ENCODE assay signal across 1 cellular context in the genomic region with DNA sequence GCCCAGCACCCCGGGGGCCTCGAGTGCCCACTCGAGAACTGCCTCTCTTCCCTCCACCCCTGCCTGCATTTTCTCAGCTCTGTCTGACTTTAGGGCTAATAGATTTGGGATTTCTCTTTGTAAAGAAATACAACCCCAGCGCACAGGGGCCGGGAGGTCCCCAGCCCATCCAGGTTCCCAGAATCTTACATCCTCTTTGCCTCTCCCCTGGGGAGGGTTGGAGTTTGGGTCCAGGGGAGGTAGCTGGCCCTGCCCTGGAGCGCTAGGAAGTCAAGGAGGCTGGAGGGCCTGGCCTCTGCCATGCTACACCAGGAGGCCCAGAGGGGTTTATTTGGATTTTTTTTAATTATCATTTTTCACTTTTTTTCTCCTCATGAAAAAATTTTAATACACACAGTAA.
TF ChIP-seq lines count a peak whose summit lies in the region.

No MANE protein-coding gene starts in this region.

TF ChIP-seq in SK-N-SH, 30 proteins besides CTCF, POLR2A, EP300 and RAD21 (continued from another document):
- TF ChIP-seq, protein P1, sequence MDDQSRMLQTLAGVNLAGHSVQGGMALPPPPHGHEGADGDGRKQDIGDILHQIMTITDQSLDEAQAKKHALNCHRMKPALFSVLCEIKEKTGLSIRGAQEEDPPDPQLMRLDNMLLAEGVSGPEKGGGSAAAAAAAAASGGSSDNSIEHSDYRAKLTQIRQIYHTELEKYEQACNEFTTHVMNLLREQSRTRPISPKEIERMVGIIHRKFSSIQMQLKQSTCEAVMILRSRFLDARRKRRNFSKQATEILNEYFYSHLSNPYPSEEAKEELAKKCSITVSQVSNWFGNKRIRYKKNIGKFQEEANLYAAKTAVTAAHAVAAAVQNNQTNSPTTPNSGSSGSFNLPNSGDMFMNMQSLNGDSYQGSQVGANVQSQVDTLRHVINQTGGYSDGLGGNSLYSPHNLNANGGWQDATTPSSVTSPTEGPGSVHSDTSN (IDR thresholded peaks at IDR 0.05): no peak
- TF ChIP-seq, protein P2, sequence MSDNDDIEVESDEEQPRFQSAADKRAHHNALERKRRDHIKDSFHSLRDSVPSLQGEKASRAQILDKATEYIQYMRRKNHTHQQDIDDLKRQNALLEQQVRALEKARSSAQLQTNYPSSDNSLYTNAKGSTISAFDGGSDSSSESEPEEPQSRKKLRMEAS (IDR thresholded peaks at IDR 0.05; ENCODE audit: low read depth): no peak
- TF ChIP-seq TAF1 (IDR thresholded peaks at IDR 0.05; ENCODE audit: borderline replicate concordance, low read depth, low read length) (no peak), SIN3A (IDR thresholded peaks at IDR 0.05; ENCODE audit: borderline replicate concordance, low read depth, low read length) (no peak), FOSL2 (IDR thresholded peaks at IDR 0.05; ENCODE audit: borderline replicate concordance, low read depth) (no peak), EZH2phosphoT487 (IDR thresholded peaks at IDR 0.05; ENCODE audit: borderline replicate concordance, low read depth) (no peak), MEF2A (IDR thresholded peaks at IDR 0.05; ENCODE audit: borderline replicate concordance, low read depth) (no peak), GABPA (IDR thresholded peaks at IDR 0.05; ENCODE audit: low read depth) (no peak), GATA2 (CRISPR knock-in tag; IDR thresholded peaks at IDR 0.05) (no peak), SMC3 (IDR thresholded peaks at IDR 0.05; ENCODE audit: low read depth, low read length) (no peak), TEAD4 (IDR thresholded peaks at IDR 0.05; ENCODE audit: borderline replicate concordance, insufficient read depth) (no peak)
- TF ChIP-seq, protein P3, sequence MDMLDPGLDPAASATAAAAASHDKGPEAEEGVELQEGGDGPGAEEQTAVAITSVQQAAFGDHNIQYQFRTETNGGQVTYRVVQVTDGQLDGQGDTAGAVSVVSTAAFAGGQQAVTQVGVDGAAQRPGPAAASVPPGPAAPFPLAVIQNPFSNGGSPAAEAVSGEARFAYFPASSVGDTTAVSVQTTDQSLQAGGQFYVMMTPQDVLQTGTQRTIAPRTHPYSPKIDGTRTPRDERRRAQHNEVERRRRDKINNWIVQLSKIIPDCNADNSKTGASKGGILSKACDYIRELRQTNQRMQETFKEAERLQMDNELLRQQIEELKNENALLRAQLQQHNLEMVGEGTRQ (IDR thresholded peaks at IDR 0.05; ENCODE audit: borderline replicate concordance, low read depth, low read length): no peak
- TF ChIP-seq, protein P4, sequence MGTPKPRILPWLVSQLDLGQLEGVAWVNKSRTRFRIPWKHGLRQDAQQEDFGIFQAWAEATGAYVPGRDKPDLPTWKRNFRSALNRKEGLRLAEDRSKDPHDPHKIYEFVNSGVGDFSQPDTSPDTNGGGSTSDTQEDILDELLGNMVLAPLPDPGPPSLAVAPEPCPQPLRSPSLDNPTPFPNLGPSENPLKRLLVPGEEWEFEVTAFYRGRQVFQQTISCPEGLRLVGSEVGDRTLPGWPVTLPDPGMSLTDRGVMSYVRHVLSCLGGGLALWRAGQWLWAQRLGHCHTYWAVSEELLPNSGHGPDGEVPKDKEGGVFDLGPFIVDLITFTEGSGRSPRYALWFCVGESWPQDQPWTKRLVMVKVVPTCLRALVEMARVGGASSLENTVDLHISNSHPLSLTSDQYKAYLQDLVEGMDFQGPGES (IDR thresholded peaks at IDR 0.05; ENCODE audit: low read depth, low read length): no peak
